ENCODE assay signal across 2 cellular contexts in genomic region chr5:754143-754632, GRCh38. TPM values are rescaled to one million over a fixed set of nuclear protein-coding genes. Genes with fewer than 3 reads are reported as not detected.
"Had no signal": no experiment of that assay in that cellular context is flagged by ENCODE, and none has a peak within 500 bp of the region (broad histone marks: within the 10 kb centered on the region; RNA-seq: fewer than 3 reads in every experiment).

No MANE protein-coding gene starts in this region.

RNA-seq across cellular contexts. Expression of gene ZDHHC11B, which starts 30.3 kb away (rescaled TPM):
- total RNA-seq: lung microvascular endothelial cell; T-helper 1 cell treated with Interleukin-12 subunit alpha and Interleukin-12 subunit beta and Interleukin-4 antibody, amounts not matched to agents 30 ng/mL and 1 ng/mL, for 36 hours had no signal
